Comparison of ENCODE assay signal across 21 cellular contexts in genomic region chr1:202858789-202859414, GRCh38. TPM values are rescaled to one million over a fixed set of nuclear protein-coding genes. Genes with fewer than 3 reads are reported as not detected.
DNase-seq lines count a peak whose midpoint lies in the region; ATAC-seq, FAIRE-seq and TF ChIP-seq lines count a peak whose summit lies in the region.
"Had no signal": no experiment of that assay in that cellular context is flagged by ENCODE, and none has a peak within 500 bp of the region (broad histone marks: within the 10 kb centered on the region; RNA-seq: fewer than 3 reads in every experiment).

No MANE protein-coding gene starts in this region.

- in situ Hi-C loops in gastrocnemius medialis (cut with MboI; ENCODE audit: low sequenced_read_pairs in 4 of 4), result no loop called here

- no peaks in the 10 kb centered on the region for H3K4me1 Mint-ChIP-seq in activated T-helper 17 cell treated with anti-CD3 and anti-CD28 coated beads, Interleukin-2, amount 50 U/mL, for 72 hours

- no peaks in the 10 kb centered on the region for H3K27me3 ChIP-seq in colonic mucosa
- H3K27me3 ChIP-seq in gastrocnemius medialis, result no peaks in the 10 kb centered on the region
- H3K27me3 ChIP-seq: ascending aorta, neural progenitor cell had no signal

- H3K9ac ChIP-seq in colonic mucosa (ENCODE audit: low read depth in 2 of 2, low read length in 2 of 2) (peak overlapping the region in 1 of 2 donors; percentile 0), kidney (ENCODE audit: low read length in 2 of 2) (no peak overlapping the region)
- H3K9ac ChIP-seq: neural progenitor cell had no signal

- H3K9me3 ChIP-seq in colonic mucosa (no peaks in the 10 kb centered on the region), kidney (ENCODE audit: control insufficient read depth in 1 of 2, low read length in 2 of 2) (no peaks in the 10 kb centered on the region), gastrocnemius medialis (no peaks in the 10 kb centered on the region)
- H3K9me3 ChIP-seq: ascending aorta had no signal

- H3K36me3 ChIP-seq in colonic mucosa, result no peaks in the 10 kb centered on the region
- peaks cover 0 to 4% of the 10 kb centered on the region in 2 donors for H3K36me3 ChIP-seq in kidney (ENCODE audit: control insufficient read depth in 1 of 2, insufficient read depth in 2 of 2, low read length in 2 of 2)
- no peaks in the 10 kb centered on the region for H3K36me3 ChIP-seq in gastrocnemius medialis
- H3K36me3 ChIP-seq: ascending aorta, neural progenitor cell had no signal

- TF ChIP-seq CTCF in AG10803 (conservative IDR thresholded peaks at IDR 0.05; ENCODE audit: low read length), result no peak
- no peak for TF ChIP-seq CTCF in colonic mucosa (IDR thresholded peaks at IDR 0.05)
- TF ChIP-seq CTCF in kidney (IDR thresholded peaks at IDR 0.05; ENCODE audit: borderline replicate concordance, extremely low read depth, insufficient read depth), result no peak
- TF ChIP-seq CTCF in gastrocnemius medialis (IDR thresholded peaks at IDR 0.05 in 4 of 5, conservative IDR thresholded peaks at IDR 0.05 in 1 of 5), result no peak

- no peak for ATAC-seq in gastrocnemius medialis
- ATAC-seq in HG03280 (IDR thresholded peaks at IDR 0.05; ENCODE audit: unreplicated experiment), result no peak
- ATAC-seq in activated T-helper 17 cell treated with anti-CD3 and anti-CD28 coated beads, Interleukin-2, amount 50 U/mL, for 72 hours (replicated peaks), result no peak
- no peak for ATAC-seq in GM19463 (IDR thresholded peaks at IDR 0.05; ENCODE audit: unreplicated experiment)
- ATAC-seq: PC-3 had no signal

- DNase-seq in AG10803 (ENCODE audit: low read depth) (peak; percentile 41), colonic mucosa (no peak), kidney (peak; percentile 80), gastrocnemius medialis (no peak), NCI-H524 (lab: John Stamatoyannopoulos, UW) (no peak)
- DNase-seq: activated gamma-delta T cell; COR-L47; erythroblast; hypothalamus; NCI-H510A treated with DMSO at 0.1 percent for 48 hours; PC-3; stimulated activated naive CD4-positive, alpha-beta T cell had no signal

- FAIRE-seq in kidney (lab: Jason Lieb, UNC), result no peak
- FAIRE-seq: colon had no signal

- intact Hi-C loops in colonic mucosa (cut with DNase I) (no loop called here), kidney (cut with DNase I) (no loop called here), gastrocnemius medialis (cut with DNase I; ENCODE audit: low total_unique reads) (no loop called here)

- peaks cover 2% of the 10 kb centered on the region for H3K4me1 ChIP-seq in colonic mucosa
- peaks cover 11 to 26% of the 10 kb centered on the region in 2 donors for H3K4me1 ChIP-seq in kidney (ENCODE audit: control insufficient read depth in 1 of 2, insufficient read depth in 1 of 2, low read depth in 1 of 2, low read length in 2 of 2)
- peaks cover 11 to 14% of the 10 kb centered on the region in 2 donors for H3K4me1 ChIP-seq in gastrocnemius medialis

- H3K27me3 Mint-ChIP-seq in activated T-helper 17 cell treated with anti-CD3 and anti-CD28 coated beads, Interleukin-2, amount 50 U/mL, for 72 hours, result peaks cover 20% of the 10 kb centered on the region

- H3K36me3 Mint-ChIP-seq in activated T-helper 17 cell treated with anti-CD3 and anti-CD28 coated beads, Interleukin-2, amount 50 U/mL, for 72 hours (ENCODE audit: low read depth), result no peaks in the 10 kb centered on the region

- no peaks in the 10 kb centered on the region for H3K9me3 Mint-ChIP-seq in activated T-helper 17 cell treated with anti-CD3 and anti-CD28 coated beads, Interleukin-2, amount 50 U/mL, for 72 hours
- H3K9me3 Mint-ChIP-seq: neural progenitor cell had no signal

- H3K4me3 Mint-ChIP-seq in activated T-helper 17 cell treated with anti-CD3 and anti-CD28 coated beads, Interleukin-2, amount 50 U/mL, for 72 hours, result no peak overlapping the region

- TF ChIP-seq POLR2A in gastrocnemius medialis (IDR thresholded peaks at IDR 0.05), result no peak

- H3K4me3 ChIP-seq in AG10803 (ENCODE audit: low read length) (no peak overlapping the region), colonic mucosa (no peak overlapping the region), kidney (ENCODE audit: low read length in 2 of 2) (no peak overlapping the region), gastrocnemius medialis (no peak overlapping the region)
- H3K4me3 ChIP-seq: ascending aorta, neural progenitor cell, skin epidermis had no signal

- H3K27ac ChIP-seq in colonic mucosa (peak overlapping the region; percentile 18), kidney (ENCODE audit: low read depth in 2 of 2, low read length in 2 of 2) (peak overlapping the region; percentile 33 to 74), gastrocnemius medialis (peak overlapping the region in 3 of 4 donors; percentile 46 to 61 (median 52))
- H3K27ac ChIP-seq: ascending aorta, neural progenitor cell, VCaP had no signal

- no peak overlapping the region for H3K27ac Mint-ChIP-seq in activated T-helper 17 cell treated with anti-CD3 and anti-CD28 coated beads, Interleukin-2, amount 50 U/mL, for 72 hours
- H3K27ac Mint-ChIP-seq: neural progenitor cell had no signal

RNA-seq across cellular contexts. Expression of gene RABIF, which starts 30.0 kb away (rescaled TPM):
- total RNA-seq in colonic mucosa (10 to 100 TPM; 11.9 to 12.0 TPM), kidney (8.7 TPM), gastrocnemius medialis (1 to 10 TPM; 2.6 to 9.2 (median 3.9) TPM)
- polyA plus RNA-seq in kidney (ENCODE audit: insufficient read depth, low read depth, low replicate concordance), result 9.4 TPM
- 10 to 100 TPM in 1 of 2 donors, 1 to 10 TPM in 1; 9.2 to 15.6 TPM for total RNA-seq in activated T-helper 17 cell treated with anti-CD3 and anti-CD28 coated beads, Interleukin-2, amount 50 U/mL, for 72 hours

RNA-seq across cellular contexts. Expression of gene PCAT6, which starts 48.1 kb away (rescaled TPM):
- total RNA-seq in colonic mucosa, result 1 to 10 TPM in 1 of 2 donors, under 1 TPM in 1; 0.74 to 2.1 TPM
- 2.0 TPM for total RNA-seq in kidney
- polyA plus RNA-seq in kidney (ENCODE audit: insufficient read depth, low read depth, low replicate concordance), result 5.8 TPM
- 1 to 10 TPM in 1 of 4 donors, not detected in 3; 4.3 TPM for total RNA-seq in gastrocnemius medialis
- total RNA-seq in activated T-helper 17 cell treated with anti-CD3 and anti-CD28 coated beads, Interleukin-2, amount 50 U/mL, for 72 hours, result 1 to 10 TPM; 1.8 to 4.0 TPM
- total RNA-seq: ascending aorta, HT-29 had no signal

RNA-seq across cellular contexts. Expression of gene KDM5B, which starts 50.7 kb away (rescaled TPM):
- total RNA-seq in colonic mucosa, result 10 to 100 TPM; 70.1 to 93.4 TPM
- 55.5 TPM for total RNA-seq in kidney
- polyA plus RNA-seq in kidney (ENCODE audit: insufficient read depth, low read depth, low replicate concordance), result 10.7 TPM
- 10 to 100 TPM; 10.7 to 17.1 (median 13.7) TPM for total RNA-seq in gastrocnemius medialis
- total RNA-seq in activated T-helper 17 cell treated with anti-CD3 and anti-CD28 coated beads, Interleukin-2, amount 50 U/mL, for 72 hours, result 100 to 1,000 TPM; 124 to 176 TPM

Comparison
In these comparisons a context has a peak if more than half of its experiments do, and no peak if none do; other contexts are left out.
1. DNase-seq: peak in AG10803 (single experiment) and kidney (single experiment); none in colonic mucosa (single experiment), gastrocnemius medialis (0 of 2) and NCI-H524 (0 of 2).
2. Peak in every context shown above with its lines, with median percentiles within 50 percentile points of each other: H3K27ac ChIP-seq.